10 cellular contexts compared by ENCODE assay signal in the genomic region with DNA sequence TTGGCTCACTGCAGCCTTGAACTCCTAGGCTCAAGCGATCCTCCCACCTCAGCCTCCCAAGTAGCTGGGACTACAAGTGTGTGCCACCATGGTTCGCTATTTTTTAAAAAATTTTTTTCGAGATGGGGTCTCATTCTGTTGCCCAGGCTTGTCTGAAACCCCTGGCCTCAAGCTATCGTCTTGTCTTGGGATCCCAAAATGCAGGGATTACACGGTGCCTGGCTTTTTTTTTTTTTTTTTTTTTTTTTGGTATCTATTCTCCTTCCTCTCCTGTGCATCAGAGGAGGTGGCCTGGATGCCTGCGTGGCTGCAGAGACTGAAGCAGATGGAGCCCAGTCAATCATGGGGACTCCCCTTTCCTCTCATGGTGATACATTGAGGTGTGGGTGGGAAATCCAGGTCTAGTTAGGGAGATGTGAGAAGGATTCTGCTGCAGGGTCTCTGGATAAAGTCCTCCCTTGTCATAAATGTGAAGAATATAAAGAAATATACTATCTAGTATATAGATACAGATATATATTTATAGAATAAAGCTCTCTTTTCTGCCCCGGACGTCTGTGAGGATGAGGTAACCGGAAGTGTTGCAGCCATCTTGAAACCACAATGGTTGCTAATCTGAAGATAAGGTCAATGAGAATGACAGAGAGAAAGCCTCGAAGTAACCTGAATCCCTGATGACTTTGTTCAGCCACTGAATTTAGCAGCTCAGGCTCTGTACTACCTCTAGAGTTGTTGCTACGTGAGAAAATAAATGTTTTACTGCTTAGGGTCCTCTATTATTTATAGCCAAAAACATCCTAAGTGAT. TPM values are rescaled to one million over a fixed set of nuclear protein-coding genes. Genes with fewer than 3 reads are reported as not detected.
DNase-seq lines count a peak whose midpoint lies in the region; ATAC-seq and TF ChIP-seq lines count a peak whose summit lies in the region.
"Had no signal": no experiment of that assay in that cellular context is flagged by ENCODE, and none has a peak within 500 bp of the region (broad histone marks: within the 10 kb centered on the region; RNA-seq: fewer than 3 reads in every experiment).

No MANE protein-coding gene starts in this region.

- H3K27ac Mint-ChIP-seq in immature natural killer cell (peak overlapping the region in 2 of 6 donors; percentile 62 to 82), progenitor cell of endocrine pancreas (no peak overlapping the region)

- TF ChIP-seq CTCF in GM12865 (IDR thresholded peaks at IDR 0.05; ENCODE audit: insufficient read depth, low read depth, low read length, missing control alignments) = no peak
- TF ChIP-seq CTCF in progenitor cell of endocrine pancreas (IDR thresholded peaks at IDR 0.05; ENCODE audit: unreplicated experiment) = no peak
- no peak for TF ChIP-seq CTCF in osteoblast (IDR thresholded peaks at IDR 0.05; ENCODE audit: extremely low read depth, low read depth, low read length)

- no peaks in the 10 kb centered on the region for H3K79me2 ChIP-seq in osteoblast (ENCODE audit: insufficient read depth, low read length)

- no peak overlapping the region for H3K4me3 ChIP-seq in GM12865 (ENCODE audit: low read depth, low read length)
- no peak overlapping the region for H3K4me3 ChIP-seq in osteoblast (ENCODE audit: insufficient read depth, low read length)

- H3K4me3 Mint-ChIP-seq in immature natural killer cell (peak overlapping the region in 2 of 5 donors; percentile 50 to 64), progenitor cell of endocrine pancreas (ENCODE audit: low read depth) (no peak overlapping the region)

- H4K20me1 ChIP-seq in osteoblast (ENCODE audit: insufficient read depth, low read length) = no peaks in the 10 kb centered on the region

- H3K4me2 ChIP-seq in osteoblast (ENCODE audit: insufficient read depth, low read length) = no peak overlapping the region

- peaks cover 8 to 13% of the 10 kb centered on the region in 2 donors for H3K4me1 Mint-ChIP-seq in immature natural killer cell
- H3K4me1 Mint-ChIP-seq in progenitor cell of endocrine pancreas (ENCODE audit: low read depth) = peaks cover 2% of the 10 kb centered on the region

- no peaks in the 10 kb centered on the region for H3K27me3 ChIP-seq in osteoblast (ENCODE audit: insufficient read depth, low read length)

- H3K36me3 ChIP-seq in osteoblast (ENCODE audit: insufficient read depth, low read length) = no peaks in the 10 kb centered on the region

- H3K9me3 ChIP-seq in osteoblast (ENCODE audit: low read depth, low read length) = no peaks in the 10 kb centered on the region

- no peaks in the 10 kb centered on the region for H3K4me1 ChIP-seq in osteoblast (ENCODE audit: insufficient read depth, low read length)

- no peak overlapping the region for H2AFZ ChIP-seq in osteoblast (ENCODE audit: low read length)

- DNase-seq in GM12865 (ENCODE audit: low read depth) (peak; percentile 81), T-helper 1 cell (peak in 3 of 5 donors; percentile 12 to 70 (median 15)), immature natural killer cell (peak; percentile 10 to 54 (median 15)), progenitor cell of endocrine pancreas (ENCODE audit: low spot score, unreplicated experiment) (no peak), osteoblast (ENCODE audit: insufficient read length, low spot score, missing footprints) (no peak), RPMI8226 (no peak), hypothalamus (lab: John Stamatoyannopoulos, UW) (no peak)
- DNase-seq: NCI-H526 treated with DMSO at 0.1 percent for 48 hours had no signal

- H3K9me3 Mint-ChIP-seq in immature natural killer cell = no peaks in the 10 kb centered on the region
- H3K9me3 Mint-ChIP-seq in progenitor cell of endocrine pancreas (ENCODE audit: low read depth) = no peaks in the 10 kb centered on the region

- H3K36me3 Mint-ChIP-seq in immature natural killer cell (no peaks in the 10 kb centered on the region), progenitor cell of endocrine pancreas (ENCODE audit: insufficient read depth) (no peaks in the 10 kb centered on the region)

- H3K27me3 Mint-ChIP-seq in immature natural killer cell (ENCODE audit: low read depth in 3 of 3) (peaks cover 0 to 4% (median 0%) of the 10 kb centered on the region in 3 donors), progenitor cell of endocrine pancreas (no peaks in the 10 kb centered on the region)

- H3K27ac ChIP-seq in osteoblast (ENCODE audit: low read depth, low read length) = no peak overlapping the region

- ATAC-seq in HG02981 (IDR thresholded peaks at IDR 0.05; ENCODE audit: unreplicated experiment) = peak; percentile 36

RNA-seq across cellular contexts. Expression of a gene that starts 19.5 kb away (rescaled TPM):
- polyA plus RNA-seq in immature natural killer cell = not detected
- not detected in 2 replicates for total RNA-seq in progenitor cell of endocrine pancreas
- total RNA-seq in osteoblast = not detected in 2 replicates
- total RNA-seq: posterior vena cava had no signal

RNA-seq across cellular contexts. Expression of a gene that starts 30.0 kb away (rescaled TPM):
- polyA plus RNA-seq in immature natural killer cell = under 1 TPM in 1 of 3 donors, not detected in 2; 0.09 TPM
- total RNA-seq in progenitor cell of endocrine pancreas = not detected in 2 replicates
- not detected in 2 replicates for total RNA-seq in osteoblast
- total RNA-seq: posterior vena cava had no signal

RNA-seq across cellular contexts. Expression of a gene that starts 38.9 kb away (rescaled TPM):
- polyA plus RNA-seq in immature natural killer cell = 100 to 1,000 TPM in 2 of 3 donors, 10 to 100 TPM in 1; 73.3 to 127 (median 115) TPM
- total RNA-seq in progenitor cell of endocrine pancreas = 666 and 734 TPM in 2 replicates
- total RNA-seq in osteoblast = 219 and 259 TPM in 2 replicates

Comparison
In these comparisons a context has a peak if more than half of its experiments do, and no peak if none do; other contexts are left out.
1. DNase-seq: peak in GM12865 (single experiment), T-helper 1 cell (3 of 5) and immature natural killer cell (3 of 3); none in progenitor cell of endocrine pancreas (single experiment), osteoblast (single experiment), RPMI8226 (single experiment) and hypothalamus (0 of 51).